ENCODE assay signal across 8 cellular contexts in genomic region chr5:176536902-176537607, GRCh38. TPM values are rescaled to one million over a fixed set of nuclear protein-coding genes. Genes with fewer than 3 reads are reported as not detected.
A peak's percentile ranks its signal among the peaks of the same experiment; 100 is the strongest.
DNase-seq lines count a peak whose midpoint lies in the region; ATAC-seq lines count a peak whose summit lies in the region.

Gene RNF44 (minus strand): TSS chr5:176537402. CDS start chr5:176532472, 4,930 bp downstream.

- H3K27me3 Mint-ChIP-seq in activated T-helper 1 cell treated with anti-CD3 and anti-CD28 coated beads, Interleukin-12 subunit alpha, Interleukin-12 subunit beta, Interleukin-2, Interleukin-4 antibody, amounts not matched to agents 30 ng/mL and 10 ng/mL and 1 ng/mL, durations not matched to agents 14 hours and 24 hours and 36 hours (ENCODE audit: insufficient read depth), result no peaks in the 10 kb centered on the region
- no peaks in the 10 kb centered on the region for H3K27me3 Mint-ChIP-seq in naive B cell

- ATAC-seq in naive B cell (ENCODE audit: low read depth in 2 of 2), result peak; percentile 64 to 68
- ATAC-seq in stimulated activated effector memory CD8-positive, alpha-beta T cell treated with anti-CD3 and anti-CD28 coated beads, Interleukin-12 subunit alpha, Interleukin-12 subunit beta, amount 100 ng/mL, for 72 hours, result peak; percentile 74

- peaks cover 67% of the 10 kb centered on the region for H3K4me1 Mint-ChIP-seq in activated T-helper 1 cell treated with anti-CD3 and anti-CD28 coated beads, Interleukin-12 subunit alpha, Interleukin-12 subunit beta, Interleukin-2, Interleukin-4 antibody, amounts not matched to agents 30 ng/mL and 10 ng/mL and 1 ng/mL, durations not matched to agents 14 hours and 24 hours and 36 hours (ENCODE audit: low read depth)
- peaks cover 56 to 65% (median 61%) of the 10 kb centered on the region in 3 donors for H3K4me1 Mint-ChIP-seq in naive B cell
- peaks cover 68% of the 10 kb centered on the region for H3K4me1 Mint-ChIP-seq in stimulated activated effector memory CD8-positive, alpha-beta T cell treated with anti-CD3 and anti-CD28 coated beads, Interleukin-12 subunit alpha, Interleukin-12 subunit beta, amount 100 ng/mL, for 72 hours

- H3K4me3 Mint-ChIP-seq in activated T-helper 1 cell treated with anti-CD3 and anti-CD28 coated beads, Interleukin-12 subunit alpha, Interleukin-12 subunit beta, Interleukin-2, Interleukin-4 antibody, amounts not matched to agents 30 ng/mL and 10 ng/mL and 1 ng/mL, durations not matched to agents 14 hours and 24 hours and 36 hours, result peak within 1 kb of the TSS; percentile 96
- H3K4me3 Mint-ChIP-seq in naive B cell, result peak within 1 kb of the TSS; percentile 95 to 100 (median 99)
- H3K4me3 Mint-ChIP-seq in stimulated activated effector memory CD8-positive, alpha-beta T cell treated with anti-CD3 and anti-CD28 coated beads, Interleukin-12 subunit alpha, Interleukin-12 subunit beta, amount 100 ng/mL, for 72 hours, result peak within 1 kb of the TSS; percentile 93

- H3K36me3 Mint-ChIP-seq in activated T-helper 1 cell treated with anti-CD3 and anti-CD28 coated beads, Interleukin-12 subunit alpha, Interleukin-12 subunit beta, Interleukin-2, Interleukin-4 antibody, amounts not matched to agents 30 ng/mL and 10 ng/mL and 1 ng/mL, durations not matched to agents 14 hours and 24 hours and 36 hours (ENCODE audit: low read depth), result peaks cover 11% of the 10 kb centered on the region
- H3K36me3 Mint-ChIP-seq in naive B cell, result no peaks in the 10 kb centered on the region
- peaks cover 56% of the 10 kb centered on the region for H3K36me3 Mint-ChIP-seq in stimulated activated effector memory CD8-positive, alpha-beta T cell treated with anti-CD3 and anti-CD28 coated beads, Interleukin-12 subunit alpha, Interleukin-12 subunit beta, amount 100 ng/mL, for 72 hours

- H3K9me3 Mint-ChIP-seq in activated T-helper 1 cell treated with anti-CD3 and anti-CD28 coated beads, Interleukin-12 subunit alpha, Interleukin-12 subunit beta, Interleukin-2, Interleukin-4 antibody, amounts not matched to agents 30 ng/mL and 10 ng/mL and 1 ng/mL, durations not matched to agents 14 hours and 24 hours and 36 hours, result no peaks in the 10 kb centered on the region
- no peaks in the 10 kb centered on the region for H3K9me3 Mint-ChIP-seq in naive B cell
- H3K9me3 Mint-ChIP-seq in stimulated activated effector memory CD8-positive, alpha-beta T cell treated with anti-CD3 and anti-CD28 coated beads, Interleukin-12 subunit alpha, Interleukin-12 subunit beta, amount 100 ng/mL, for 72 hours, result no peaks in the 10 kb centered on the region

- peak; percentile 99 for DNase-seq in Daoy (ENCODE audit: low read depth)
- peak; percentile 99 for DNase-seq in GOT3 (lab: John Stamatoyannopoulos, UW)
- peak; percentile 96 for DNase-seq in LHCN-M2 (ENCODE audit: low read depth)
- peak; percentile 94 for DNase-seq in RPMI7951 (ENCODE audit: low read depth)
- DNase-seq in activated T-helper 1 cell treated with anti-CD3 and anti-CD28 coated beads, Interleukin-12 subunit alpha, Interleukin-12 subunit beta, Interleukin-2, Interleukin-4 antibody, amounts not matched to agents 30 ng/mL and 10 ng/mL and 1 ng/mL, durations not matched to agents 14 hours and 24 hours and 36 hours (ENCODE audit: low spot score), result peak; percentile 98
- DNase-seq in fibroblast of gingiva (ENCODE audit: low read depth), result peak; percentile 97
- DNase-seq in naive B cell, result peak; percentile 99
- DNase-seq in stimulated activated effector memory CD8-positive, alpha-beta T cell treated with anti-CD3 and anti-CD28 coated beads, Interleukin-12 subunit alpha, Interleukin-12 subunit beta, amount 100 ng/mL, for 72 hours (ENCODE audit: low spot score in 2 of 2), result peak; percentile 94 to 99

- peak within 1 kb of the TSS; percentile 97 for H3K27ac Mint-ChIP-seq in activated T-helper 1 cell treated with anti-CD3 and anti-CD28 coated beads, Interleukin-12 subunit alpha, Interleukin-12 subunit beta, Interleukin-2, Interleukin-4 antibody, amounts not matched to agents 30 ng/mL and 10 ng/mL and 1 ng/mL, durations not matched to agents 14 hours and 24 hours and 36 hours
- H3K27ac Mint-ChIP-seq in naive B cell, result peak within 1 kb of the TSS; percentile 96 to 100 (median 100)
- peak within 1 kb of the TSS; percentile 97 for H3K27ac Mint-ChIP-seq in stimulated activated effector memory CD8-positive, alpha-beta T cell treated with anti-CD3 and anti-CD28 coated beads, Interleukin-12 subunit alpha, Interleukin-12 subunit beta, amount 100 ng/mL, for 72 hours

- intact Hi-C loops in activated T-helper 1 cell treated with anti-CD3 and anti-CD28 coated beads, Interleukin-12 subunit alpha, Interleukin-12 subunit beta, Interleukin-2, Interleukin-4 antibody, amounts not matched to agents 30 ng/mL and 10 ng/mL and 1 ng/mL, durations not matched to agents 14 hours and 24 hours and 36 hours (cut with micrococcal nuclease), result loop anchor here (1.0 to 10.0 kb wide), 16 partner anchors 74 to 1058 kb away; partner anchors contain the start of genes ARL10, CLTB, FAF2 and GPRIN1

RNA-seq across cellular contexts. Expression of gene RNF44, which starts in this region (rescaled TPM):
- total RNA-seq in Daoy (2014; rRNA removed; shearing (Covaris generic)), result 9.5 and 10.4 TPM in 2 replicates
- total RNA-seq in LHCN-M2 (2014; rRNA removed), result 5.5 and 10.5 TPM in 2 replicates
- 5.4 TPM for polyA plus RNA-seq in LHCN-M2 (2012)
- total RNA-seq in RPMI7951 (2014; rRNA removed; shearing (Covaris generic)), result 1.6 and 2.5 TPM in 2 replicates
- 78.0 and 80.3 TPM in 2 replicates for total RNA-seq in activated T-helper 1 cell treated with anti-CD3 and anti-CD28 coated beads, Interleukin-12 subunit alpha, Interleukin-12 subunit beta, Interleukin-2, Interleukin-4 antibody, amounts not matched to agents 30 ng/mL and 10 ng/mL and 1 ng/mL, durations not matched to agents 14 hours and 24 hours and 36 hours
- 1 to 10 TPM in 5 of 6 donors, under 1 TPM in 1; 0.38 to 6.1 (median 2.9) TPM for polyA plus RNA-seq in naive B cell (ENCODE audit: low read depth in 6 of 6)

Comparison
In these comparisons a context has a peak if more than half of its experiments do, and no peak if none do; other contexts are left out.
1. Peak in every context shown above with its lines: DNase-seq and ATAC-seq.